In the genomic region with DNA sequence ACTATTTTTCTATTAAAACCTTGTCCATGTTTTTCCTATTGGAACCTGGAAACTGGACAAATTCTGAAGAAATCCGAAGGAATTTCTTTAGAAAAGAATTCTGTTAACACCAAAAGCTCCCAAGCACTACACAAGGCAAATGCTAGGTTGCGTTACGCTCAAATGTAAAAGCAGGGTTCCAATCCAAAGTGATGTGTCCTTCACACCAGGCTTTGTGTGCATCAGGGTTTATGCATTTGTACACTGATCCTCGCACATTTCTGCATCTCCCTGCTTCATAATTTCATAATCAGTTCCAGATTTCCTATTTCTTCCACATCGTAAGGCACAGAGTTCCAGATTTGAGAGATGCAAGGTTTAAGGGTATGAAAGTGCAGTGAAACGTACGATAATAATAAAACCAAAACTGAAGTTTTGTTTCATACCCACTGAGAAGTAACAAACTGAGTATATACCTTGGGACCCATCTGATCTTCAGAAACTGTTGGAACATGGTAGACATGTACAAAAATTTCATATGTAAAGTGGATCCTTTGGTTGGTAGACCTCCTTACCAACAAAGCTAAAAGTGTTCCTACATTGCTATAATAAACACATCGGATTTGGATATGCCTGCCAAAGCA, we compare ENCODE assay signal across 1 cellular context.
TF ChIP-seq lines count a peak whose summit lies in the region.

No MANE protein-coding gene starts in this region.

TF ChIP-seq in GM12878, 131 proteins besides CTCF, POLR2A, EP300 and RAD21:
- 0 out of 2 replicates have a peak, but pooled peaks have one; percentile 7 for TF ChIP-seq FOXM1 (IDR thresholded peaks at IDR 0.05; ENCODE audit: low read depth, low read length)
- TF ChIP-seq, protein P1, sequence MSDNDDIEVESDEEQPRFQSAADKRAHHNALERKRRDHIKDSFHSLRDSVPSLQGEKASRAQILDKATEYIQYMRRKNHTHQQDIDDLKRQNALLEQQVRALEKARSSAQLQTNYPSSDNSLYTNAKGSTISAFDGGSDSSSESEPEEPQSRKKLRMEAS (IDR thresholded peaks at IDR 0.05; ENCODE audit: low read depth, low read length): no peak
- TF ChIP-seq POLR2AphosphoS2 (IDR thresholded peaks at IDR 0.05; ENCODE audit: low read depth, low read length): no peak
- TF ChIP-seq RUNX3 (IDR thresholded peaks at IDR 0.05; ENCODE audit: low read length): 0 out of 2 replicates have a peak, but pooled peaks have one; percentile 14
